In genomic region chr3:127785711-127786265, GRCh38 we compare ENCODE assay signal across 15 cellular contexts. TPM values are rescaled to one million over a fixed set of nuclear protein-coding genes. Genes with fewer than 3 reads are reported as not detected.
A peak's percentile ranks its signal among the peaks of the same experiment; 100 is the strongest.
DNase-seq lines count a peak whose midpoint lies in the region; ATAC-seq and TF ChIP-seq lines count a peak whose summit lies in the region.
"Had no signal": no experiment of that assay in that cellular context is flagged by ENCODE, and none has a peak within 500 bp of the region (broad histone marks: within the 10 kb centered on the region; RNA-seq: fewer than 3 reads in every experiment).

No MANE protein-coding gene starts in this region.

- H3K27me3 Mint-ChIP-seq in natural killer cell treated with Interleukin-12 subunit alpha and Interleukin-12 subunit beta and Interleukin-15 and Interleukin-18, amount 100 ng/mL, for 72 hours = no peaks in the 10 kb centered on the region
- no peaks in the 10 kb centered on the region for H3K27me3 Mint-ChIP-seq in natural killer cell (ENCODE audit: low read depth in 2 of 2)
- no peaks in the 10 kb centered on the region for H3K27me3 Mint-ChIP-seq in nephron (ENCODE audit: low read depth)

- TF ChIP-seq CTCF in natural killer cell (IDR thresholded peaks at IDR 0.05) = no peak
- no peak for TF ChIP-seq CTCF in nephron (IDR thresholded peaks at IDR 0.05; ENCODE audit: unreplicated experiment in 3 of 3)
- no peak for TF ChIP-seq CTCF in vagina (IDR thresholded peaks at IDR 0.05)

- POLR2A ChIA-PET in HEK293T (lab: Yijun Ruan, JAX) = no interaction called here

- H3K4me1 ChIP-seq in vagina = peaks cover 57% of the 10 kb centered on the region
- H3K4me1 ChIP-seq: parathyroid adenoma had no signal

- peak in 1 of 2 donors; percentile 15 for ATAC-seq in natural killer cell treated with Interleukin-12 subunit alpha and Interleukin-12 subunit beta and Interleukin-15 and Interleukin-18, amount 100 ng/mL, for 72 hours
- ATAC-seq in natural killer cell (no peak), esophagus mucosa (peak; percentile 9)

- H3K27ac Mint-ChIP-seq in natural killer cell treated with Interleukin-12 subunit alpha and Interleukin-12 subunit beta and Interleukin-15 and Interleukin-18, amount 100 ng/mL, for 72 hours = no peak overlapping the region
- no peak overlapping the region for H3K27ac Mint-ChIP-seq in natural killer cell
- H3K27ac Mint-ChIP-seq in nephron = peak overlapping the region in 2 of 3 experiments; percentile 71 to 78
- H3K27ac Mint-ChIP-seq: activated T-helper 2 cell treated with anti-CD3 and anti-CD28 coated beads, Interferon-gamma antibody, Interleukin-2, Interleukin-4, amounts not matched to agents 10 μg/mL and 5 μg/mL and 100 μg/mL, durations not matched to agents 14 hours and 24 hours and 36 hours had no signal

- DNase-seq in natural killer cell treated with Interleukin-12 subunit alpha and Interleukin-12 subunit beta and Interleukin-15 and Interleukin-18, amount 100 ng/mL, for 72 hours (ENCODE audit: low spot score) = peak; percentile 56
- DNase-seq in natural killer cell (no peak), vagina (ENCODE audit: extremely low spot score in 2 of 2) (no peak), NCI-H526 (lab: John Stamatoyannopoulos, UW) (no peak), retina (no peak), HEK293T (ENCODE audit: extremely low spot score) (no peak)
- DNase-seq: EL; mammary epithelial cell; stimulated activated CD4-positive, alpha-beta T cell treated with anti-CD3 and anti-CD28 coated beads, Interleukin-4, amount 100 ng/mL, for 24 hours; stimulated activated naive CD4-positive, alpha-beta T cell had no signal

- peak overlapping the region; percentile 55 for H3K27ac ChIP-seq in vagina
- H3K27ac ChIP-seq: KMS-11, parathyroid adenoma had no signal

- no peak for TF ChIP-seq POLR2A in vagina (IDR thresholded peaks at IDR 0.05)

- H3K9me3 Mint-ChIP-seq in natural killer cell treated with Interleukin-12 subunit alpha and Interleukin-12 subunit beta and Interleukin-15 and Interleukin-18, amount 100 ng/mL, for 72 hours = no peaks in the 10 kb centered on the region
- H3K9me3 Mint-ChIP-seq in natural killer cell (no peaks in the 10 kb centered on the region), nephron (no peaks in the 10 kb centered on the region)
- H3K9me3 Mint-ChIP-seq: activated T-helper 2 cell treated with anti-CD3 and anti-CD28 coated beads, Interferon-gamma antibody, Interleukin-2, Interleukin-4, amounts not matched to agents 10 μg/mL and 5 μg/mL and 100 μg/mL, durations not matched to agents 14 hours and 24 hours and 36 hours had no signal

- no peaks in the 10 kb centered on the region for H3K36me3 ChIP-seq in vagina

- no peak overlapping the region for H3K4me3 ChIP-seq in vagina

- no peaks in the 10 kb centered on the region for H3K9me3 ChIP-seq in vagina

- no peaks in the 10 kb centered on the region for H3K36me3 Mint-ChIP-seq in natural killer cell treated with Interleukin-12 subunit alpha and Interleukin-12 subunit beta and Interleukin-15 and Interleukin-18, amount 100 ng/mL, for 72 hours
- H3K36me3 Mint-ChIP-seq in natural killer cell (no peaks in the 10 kb centered on the region), nephron (ENCODE audit: low read depth) (no peaks in the 10 kb centered on the region)

- peaks cover 0 to 3% of the 10 kb centered on the region in 2 donors for H3K4me1 Mint-ChIP-seq in natural killer cell treated with Interleukin-12 subunit alpha and Interleukin-12 subunit beta and Interleukin-15 and Interleukin-18, amount 100 ng/mL, for 72 hours (ENCODE audit: low read depth in 2 of 2)
- H3K4me1 Mint-ChIP-seq in natural killer cell (no peaks in the 10 kb centered on the region), nephron (peaks cover 66% of the 10 kb centered on the region)

- H3K4me3 Mint-ChIP-seq in natural killer cell treated with Interleukin-12 subunit alpha and Interleukin-12 subunit beta and Interleukin-15 and Interleukin-18, amount 100 ng/mL, for 72 hours = no peak overlapping the region
- no peak overlapping the region for H3K4me3 Mint-ChIP-seq in natural killer cell
- peak overlapping the region in 1 of 3 experiments; percentile 35 for H3K4me3 Mint-ChIP-seq in nephron

- CTCF ChIA-PET in HEK293T (lab: Yijun Ruan, JAX) = no interaction called here

- intact Hi-C loops in natural killer cell (cut with micrococcal nuclease) = no loop called here
- intact Hi-C loops in vagina (cut with DNase I) = no loop called here

- no peaks in the 10 kb centered on the region for H3K27me3 ChIP-seq in vagina

TF ChIP-seq in HEK293T, 16 proteins besides CTCF, POLR2A, EP300 and RAD21:
- no peak for TF ChIP-seq NFRKB (IDR thresholded peaks at IDR 0.05)

RNA-seq across cellular contexts. Expression of gene MGLL, which starts 36.5 kb away (rescaled TPM):
- 1 to 10 TPM; 2.1 to 3.2 TPM for total RNA-seq in natural killer cell treated with Interleukin-12 subunit alpha and Interleukin-12 subunit beta and Interleukin-15 and Interleukin-18, amount 100 ng/mL, for 72 hours
- total RNA-seq in natural killer cell = 1 to 10 TPM; 2.7 to 4.6 (median 3.0) TPM
- 135 TPM for total RNA-seq in esophagus mucosa
- 35.6 TPM for total RNA-seq in vagina

Comparison
In these comparisons a context has a peak if more than half of its experiments do, and no peak if none do; other contexts are left out.
1. H3K27ac Mint-ChIP-seq: peak in nephron (2 of 3); none in natural killer cell treated with Interleukin-12 subunit alpha and Interleukin-12 subunit beta and Interleukin-15 and Interleukin-18, amount 100 ng/mL, for 72 hours (0 of 2) and natural killer cell (0 of 2).